9 cellular contexts compared by ENCODE assay signal in the genomic region with DNA sequence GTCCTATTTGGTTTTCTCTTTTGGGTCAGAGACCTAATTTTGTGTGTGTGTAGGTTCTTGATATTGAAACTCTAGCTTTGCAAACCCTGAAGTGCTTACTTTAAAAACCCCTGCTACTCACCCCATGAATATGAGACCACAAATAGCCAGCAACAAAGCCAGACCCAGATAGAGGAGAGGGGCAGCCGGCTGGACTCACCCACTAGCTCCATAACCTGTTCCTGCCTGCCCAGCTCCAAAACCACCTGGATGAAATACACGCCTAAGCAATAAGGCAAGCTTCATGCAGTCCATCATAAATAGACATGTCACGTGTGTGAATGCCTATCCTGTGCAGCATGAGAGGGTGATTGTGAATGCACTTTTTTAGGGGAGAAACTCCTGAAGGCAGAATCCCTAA.
"Had no signal": no experiment of that assay in that cellular context is flagged by ENCODE, and none has a peak within 500 bp of the region (broad histone marks: within the 10 kb centered on the region; RNA-seq: fewer than 3 reads in every experiment).

No MANE protein-coding gene starts in this region.

- H3K27ac ChIP-seq: GM23248 had no signal

- ATAC-seq: GM23338, HCT116 had no signal

- H3K4me3 Mint-ChIP-seq: GM23338, H9, HFFc6 had no signal

- H3K4me3 ChIP-seq: GM23248, GM23338, HAP-1 had no signal

- H3K27ac Mint-ChIP-seq: GM23338, H9, HFFc6 had no signal

- DNase-seq: GM23248, GOT3, H7, H9, HCEC 1CT, HFFc6 had no signal

- H3K36me3 ChIP-seq: HAP-1 had no signal
